ENCODE assay signal across 8 cellular contexts in genomic region chr1:8197493-8198282, GRCh38.
A peak's percentile ranks its signal among the peaks of the same experiment; 100 is the strongest.
DNase-seq lines count a peak whose midpoint lies in the region; ATAC-seq, FAIRE-seq and TF ChIP-seq lines count a peak whose summit lies in the region.

No MANE protein-coding gene starts in this region.

- H3K4me1 ChIP-seq in Caco-2 (peaks cover 55% of the 10 kb centered on the region), H1 (replicated peaks in 1 of 4; ENCODE audit: control insufficient read depth in 3 of 4, insufficient read depth in 4 of 4, low read length in 3 of 4) (peaks cover 5 to 9% (median 8%) of the 10 kb centered on the region in 4 experiments; a peak in 6 of 7 replicates), HAP-1 (no peaks in the 10 kb centered on the region)

- H3K14ac ChIP-seq in H1 (ENCODE audit: insufficient read length), result no peak overlapping the region

- in situ Hi-C loops in HAP-1 (cut with MboI; ENCODE audit: low sequenced_read_pairs), result no loop called here

- H2BK20ac ChIP-seq in H1 (ENCODE audit: low read length), result peak overlapping the region; percentile 86; the same call in 1 of the 2 replicates

- H3K4me3 ChIP-seq in Caco-2 (ENCODE audit: low read depth, low read length), result no peak overlapping the region
- no peak overlapping the region for H3K4me3 ChIP-seq in H1 (ENCODE audit: extremely low read depth in 1 of 4, insufficient read depth in 2 of 4, low read depth in 3 of 4, low read length in 4 of 4)
- no peak overlapping the region for H3K4me3 ChIP-seq in HAP-1

- H3K27me3 ChIP-seq in Caco-2 (replicated peaks; ENCODE audit: control insufficient read depth, insufficient read depth, low read length), result no peaks in the 10 kb centered on the region
- H3K27me3 ChIP-seq in H1 (replicated peaks in 1 of 4; ENCODE audit: control insufficient read depth in 3 of 4, extremely low read depth in 1 of 4, insufficient read depth in 3 of 4, low read length in 3 of 4), result no peaks in the 10 kb centered on the region
- H3K27me3 ChIP-seq in HAP-1 (ENCODE audit: low read depth), result no peaks in the 10 kb centered on the region

- H2BK120ac ChIP-seq in H1 (replicated peaks; ENCODE audit: low read depth, low read length), result peak overlapping the region; percentile 28

- no peak for TF ChIP-seq CTCF in Caco-2 (IDR thresholded peaks at IDR 0.05; ENCODE audit: insufficient read depth in 1 of 2, low read depth in 1 of 2, low read length in 1 of 2, severe bottlenecking in 1 of 2, unreplicated experiment in 1 of 2)
- no peak for TF ChIP-seq CTCF in H1 (IDR thresholded peaks at IDR 0.05; ENCODE audit: control extremely low read depth in 1 of 3, insufficient read depth in 1 of 3, low read depth in 1 of 3, low read length in 3 of 3)
- TF ChIP-seq CTCF in omental fat pad (IDR thresholded peaks at IDR 0.05), result no peak

- H3K36me3 ChIP-seq in Caco-2 (ENCODE audit: control insufficient read depth, insufficient read depth, low read length) (no peaks in the 10 kb centered on the region), H1 (ENCODE audit: control insufficient read depth in 2 of 4, insufficient read depth in 4 of 4, low read length in 3 of 4) (no peaks in the 10 kb centered on the region), HAP-1 (replicated peaks) (no peaks in the 10 kb centered on the region)

- no peaks in the 10 kb centered on the region for H3K9me3 ChIP-seq in Caco-2
- no peaks in the 10 kb centered on the region for H3K9me3 ChIP-seq in H1 (ENCODE audit: insufficient read depth in 2 of 2, low read depth in 1 of 2, low read length in 1 of 2)
- H3K9me3 ChIP-seq in HAP-1, result no peaks in the 10 kb centered on the region

- no peaks in the 10 kb centered on the region for H3K27me3 Mint-ChIP-seq in Caco-2 (ENCODE audit: insufficient read depth, unreplicated experiment)

- no peak overlapping the region for H3K27ac ChIP-seq in H1 (ENCODE audit: low read depth, low read length)

- H2BK12ac ChIP-seq in H1 (ENCODE audit: low read depth, low read length), result peak overlapping the region; percentile 87; the same call in 1 of the 2 replicates

- H2BK5ac ChIP-seq in H1 (ENCODE audit: low read depth, low read length), result peak overlapping the region; percentile 85; the same call in 1 of the 2 replicates

- TF ChIP-seq EP300 in H1 (IDR thresholded peaks at IDR 0.05; ENCODE audit: borderline replicate concordance in 1 of 2, low read depth in 2 of 2, low read length in 2 of 2), result no peak

- no peak overlapping the region for H3K4ac ChIP-seq in H1 (replicated peaks; ENCODE audit: insufficient read length, low read depth, low read length)

- H4K5ac ChIP-seq in H1 (ENCODE audit: insufficient read length, low read depth, low read length), result peak overlapping the region; percentile 18

- no peak overlapping the region for H3K4me2 ChIP-seq in H1 (ENCODE audit: insufficient read depth in 1 of 2, low read depth in 2 of 2, low read length in 2 of 2)

- POLR2A ChIA-PET in Caco-2 (lab: Charles Lee), result interaction anchor here (0.6 to 0.9 kb wide), 2 partner anchors 43 to 124 kb away, joined by 3 read pairs; no protein-coding TSS in a partner anchor
- POLR2A ChIA-PET in H1 (lab: Charles Lee; ENCODE audit: partially characterized antibody), result no interaction called here

- H3K4me1 Mint-ChIP-seq in Caco-2 (ENCODE audit: low read depth, unreplicated experiment), result peaks cover 47% of the 10 kb centered on the region

- ATAC-seq in omental fat pad (ENCODE audit: low FRiP score) (peak; percentile 90), HG03469 (IDR thresholded peaks at IDR 0.05; ENCODE audit: unreplicated experiment) (no peak), HG03342 (IDR thresholded peaks at IDR 0.05; ENCODE audit: unreplicated experiment) (no peak)

- BruUV-seq in Caco-2 (replicated peaks; lab: Mats Ljungman, UMichigan), result no TSS peak

- no peak overlapping the region for H3K4me3 Mint-ChIP-seq in Caco-2 (ENCODE audit: unreplicated experiment)

- H3K9ac ChIP-seq in H1 (replicated peaks in 1 of 4; ENCODE audit: extremely low read depth in 1 of 4, low read depth in 3 of 4, low read length in 3 of 4), result no peak overlapping the region

- intact Hi-C loops in Caco-2 (cut with micrococcal nuclease; ENCODE audit: unreplicated experiment), result no loop called here

- H3K36me3 Mint-ChIP-seq in Caco-2 (ENCODE audit: insufficient read depth, unreplicated experiment), result no peaks in the 10 kb centered on the region

- no peak for TF ChIP-seq RAD21 in H1 (IDR thresholded peaks at IDR 0.05 in 1 of 2, conservative IDR thresholded peaks at IDR 0.05 in 1 of 2; ENCODE audit: low read depth in 2 of 2, low read length in 2 of 2)

- no peak for FAIRE-seq in H1 (lab: Jason Lieb, UNC)

- H3K18ac ChIP-seq in H1 (ENCODE audit: extremely low read depth, low read length), result peak overlapping the region; percentile 51; the same call in 1 of the 2 replicates

- no peaks in the 10 kb centered on the region for H3K79me2 ChIP-seq in H1 (ENCODE audit: control insufficient read depth in 1 of 2, insufficient read depth in 2 of 2, low read length in 2 of 2)

- H3K23ac ChIP-seq in H1 (ENCODE audit: insufficient read length), result no peak overlapping the region

- 91% methylated on average over 20 of the region's 20 CpGs; no CpG with 5 or more reads in 1 of the 2 experiments for WGBS in H1 (ENCODE audit: extremely low coverage in 1 of 2, insufficient coverage in 1 of 2, insufficient read length in 1 of 2, insufficient replicate concordance in 2 of 2, low coverage in 1 of 2, low lambda C conversion rate in 2 of 2, missing lambda C conversion rate in 1 of 2), 2 experiments

- H2AFZ ChIP-seq in H1 (ENCODE audit: low read length), result peak overlapping the region; percentile 6; the same call in 1 of the 2 replicates

- no peak for TF ChIP-seq POLR2A in H1 (IDR thresholded peaks at IDR 0.05; ENCODE audit: control extremely low read depth in 1 of 2, low read depth in 2 of 2, low read length in 2 of 2)

- CTCF ChIA-PET in Caco-2 (lab: Charles Lee) (no interaction called here), H1 (lab: Charles Lee; ENCODE audit: partially characterized antibody) (interaction anchor here (0.6 to 1.6 kb wide), 3 partner anchors 117 to 165 kb away, joined by 3 to 5 read pairs (median 4); no protein-coding TSS in a partner anchor)

- H2BK15ac ChIP-seq in H1 (ENCODE audit: low read length), result peak overlapping the region; percentile 63; the same call in 1 of the 2 replicates

- H4K20me1 ChIP-seq in H1 (replicated peaks in 1 of 2; ENCODE audit: control insufficient read depth in 1 of 2, insufficient read depth in 2 of 2, low read length in 2 of 2), result no peaks in the 10 kb centered on the region

- no peaks in the 10 kb centered on the region for H3K23me2 ChIP-seq in H1 (ENCODE audit: low read depth, low read length)

- H3K27ac Mint-ChIP-seq in Caco-2 (ENCODE audit: unreplicated experiment), result peak overlapping the region; percentile 78

- no peaks in the 10 kb centered on the region for H3K9me3 Mint-ChIP-seq in Caco-2 (ENCODE audit: unreplicated experiment)

- H3K79me1 ChIP-seq in H1 (ENCODE audit: low read depth, low read length), result no peaks in the 10 kb centered on the region

- no peak overlapping the region for H3K56ac ChIP-seq in H1 (replicated peaks; ENCODE audit: insufficient read length, low read depth, low read length)

- no peak overlapping the region for H2AK5ac ChIP-seq in H1 (ENCODE audit: low read depth, low read length)

- DNase-seq in Caco-2 (peak; percentile 74 to 86), NCI-H2029 (lab: John Stamatoyannopoulos, UW) (peak; percentile 53), H1 (ENCODE audit: low read depth in 1 of 2, low spot score in 2 of 2) (no peak), omental fat pad (ENCODE audit: low spot score) (peak; percentile 62), HAP-1 (ENCODE audit: low spot score in 2 of 2) (no peak), GOT3 (lab: John Stamatoyannopoulos, UW) (no peak)

- H4K91ac ChIP-seq in H1 (replicated peaks; ENCODE audit: insufficient read length, low read length), result peak overlapping the region; percentile 15

- H4K8ac ChIP-seq in H1 (ENCODE audit: extremely low read depth, insufficient read depth, low read length), result no peak overlapping the region

TF ChIP-seq in H1, 55 proteins besides CTCF, POLR2A, EP300 and RAD21:
- TF ChIP-seq BACH1 (IDR thresholded peaks at IDR 0.05; ENCODE audit: low read length), result peak; percentile 36; the same call in 1 of the 2 replicates
- no peak for TF ChIP-seq RBBP5 (IDR thresholded peaks at IDR 0.05; ENCODE audit: borderline replicate concordance, low read depth, low read length)
- no peak for TF ChIP-seq TBP (IDR thresholded peaks at IDR 0.05; ENCODE audit: low read depth, low read length)
- TF ChIP-seq TAF1 (IDR thresholded peaks at IDR 0.05; ENCODE audit: low read depth, low read length), result no peak
- TF ChIP-seq E2F6 (IDR thresholded peaks at IDR 0.05), result no peak
- TF ChIP-seq MAX (IDR thresholded peaks at IDR 0.05), result no peak
- no peak for TF ChIP-seq RNF2 (IDR thresholded peaks at IDR 0.05; ENCODE audit: borderline replicate concordance, low read depth, low read length, missing control alignments, poor library complexity, severe bottlenecking)
- TF ChIP-seq MAFK (IDR thresholded peaks at IDR 0.05; ENCODE audit: low read depth, low read length), result peak; percentile 34; the same call in 1 of the 2 replicates
- TF ChIP-seq KDM5A (IDR thresholded peaks at IDR 0.05; ENCODE audit: low read length), result no peak
- no peak for TF ChIP-seq HDAC6 (IDR thresholded peaks at IDR 0.05; ENCODE audit: low read depth, low read length)
- no peak for TF ChIP-seq NRF1 (IDR thresholded peaks at IDR 0.05; ENCODE audit: low read depth, low read length)

Comparison
In these comparisons a context has a peak if more than half of its experiments do, and no peak if none do; other contexts are left out.
1. DNase-seq: peak in Caco-2 (2 of 2), NCI-H2029 (single experiment) and omental fat pad (single experiment); none in H1 (0 of 2), HAP-1 (0 of 2) and GOT3 (single experiment).